Comparison of ENCODE assay signal across 17 cellular contexts in genomic region chr1:92342401-92342800, GRCh38.
A peak's percentile ranks its signal among the peaks of the same experiment; 100 is the strongest.
DNase-seq lines count a peak whose midpoint lies in the region; ATAC-seq and TF ChIP-seq lines count a peak whose summit lies in the region.
"Had no signal": no experiment of that assay in that cellular context is flagged by ENCODE, and none has a peak within 500 bp of the region (broad histone marks: within the 10 kb centered on the region; RNA-seq: fewer than 3 reads in every experiment).

No MANE protein-coding gene starts in this region.

- no peak for DNase-seq in stimulated activated naive CD8-positive, alpha-beta T cell treated with anti-CD3 and anti-CD28 coated beads, Interleukin-15, Interleukin-2, amounts not matched to agents 100 U/mL and 50 U/mL, for 24 hours
- DNase-seq in stimulated activated naive CD8-positive, alpha-beta T cell treated with anti-CD3 and anti-CD28 coated beads, Interleukin-15, amount 100 ng/mL, for 72 hours: no peak
- DNase-seq in NCI-H2227 (lab: John Stamatoyannopoulos, UW; ENCODE audit: unreplicated experiment) (peak; percentile 42), cerebellar cortex (ENCODE audit: low spot score) (peak; percentile 87), nephron progenitor cell (no peak), NCI-H226 (no peak)
- DNase-seq: 8988T; CD4-positive, alpha-beta memory T cell; COR-L47; DMS153; DND-41; GDM1; GOT3; HFFc6 had no signal

- H3K4me1 Mint-ChIP-seq in stimulated activated naive CD8-positive, alpha-beta T cell treated with anti-CD3 and anti-CD28 coated beads, Interleukin-15, amount 100 ng/mL, for 72 hours: no peaks in the 10 kb centered on the region
- no peaks in the 10 kb centered on the region for H3K4me1 Mint-ChIP-seq in nephron progenitor cell
- H3K4me1 Mint-ChIP-seq in stimulated activated memory B cell treated with anti-CD40 and anti-IgM and Interleukin-4, amounts not matched to agents 10 μg/mL and 1 μg/mL and 100 μg/mL, for 72 hours: no peaks in the 10 kb centered on the region

- no peak overlapping the region for H3K4me3 Mint-ChIP-seq in stimulated activated naive CD8-positive, alpha-beta T cell treated with anti-CD3 and anti-CD28 coated beads, Interleukin-15, amount 100 ng/mL, for 72 hours
- no peak overlapping the region for H3K4me3 Mint-ChIP-seq in nephron progenitor cell
- H3K4me3 Mint-ChIP-seq in stimulated activated memory B cell treated with anti-CD40 and anti-IgM and Interleukin-4, amounts not matched to agents 10 μg/mL and 1 μg/mL and 100 μg/mL, for 72 hours: no peak overlapping the region
- H3K4me3 Mint-ChIP-seq: CD4-positive, alpha-beta memory T cell; HFFc6 had no signal

- ATAC-seq in stimulated activated naive CD8-positive, alpha-beta T cell treated with anti-CD3 and anti-CD28 coated beads, Interleukin-15, Interleukin-2, amounts not matched to agents 100 U/mL and 50 U/mL, for 24 hours: peak; percentile 43
- no peak for ATAC-seq in stimulated activated naive CD8-positive, alpha-beta T cell treated with anti-CD3 and anti-CD28 coated beads, Interleukin-15, amount 100 ng/mL, for 72 hours
- ATAC-seq in HG03039 (IDR thresholded peaks at IDR 0.05; ENCODE audit: unreplicated experiment): no peak
- ATAC-seq in stimulated activated memory B cell treated with anti-CD40 and anti-IgM and Interleukin-4, amounts not matched to agents 10 μg/mL and 1 μg/mL and 100 μg/mL, for 72 hours: no peak
- ATAC-seq: GM12878 had no signal

- H3K27ac Mint-ChIP-seq in stimulated activated naive CD8-positive, alpha-beta T cell treated with anti-CD3 and anti-CD28 coated beads, Interleukin-15, amount 100 ng/mL, for 72 hours: peak overlapping the region in 1 of 2 donors; percentile 47
- peak overlapping the region; percentile 24 for H3K27ac Mint-ChIP-seq in nephron progenitor cell
- H3K27ac Mint-ChIP-seq in stimulated activated memory B cell treated with anti-CD40 and anti-IgM and Interleukin-4, amounts not matched to agents 10 μg/mL and 1 μg/mL and 100 μg/mL, for 72 hours: no peak overlapping the region
- H3K27ac Mint-ChIP-seq: HFFc6 had no signal

- H3K9me3 Mint-ChIP-seq in stimulated activated naive CD8-positive, alpha-beta T cell treated with anti-CD3 and anti-CD28 coated beads, Interleukin-15, amount 100 ng/mL, for 72 hours: no peaks in the 10 kb centered on the region
- H3K9me3 Mint-ChIP-seq in nephron progenitor cell: no peaks in the 10 kb centered on the region
- no peaks in the 10 kb centered on the region for H3K9me3 Mint-ChIP-seq in stimulated activated memory B cell treated with anti-CD40 and anti-IgM and Interleukin-4, amounts not matched to agents 10 μg/mL and 1 μg/mL and 100 μg/mL, for 72 hours
- H3K9me3 Mint-ChIP-seq: CD4-positive, alpha-beta memory T cell; HFFc6 had no signal

- no peak for TF ChIP-seq CTCF in nephron progenitor cell (IDR thresholded peaks at IDR 0.05)

- no peaks in the 10 kb centered on the region for H3K27me3 Mint-ChIP-seq in stimulated activated naive CD8-positive, alpha-beta T cell treated with anti-CD3 and anti-CD28 coated beads, Interleukin-15, amount 100 ng/mL, for 72 hours
- no peaks in the 10 kb centered on the region for H3K27me3 Mint-ChIP-seq in nephron progenitor cell (ENCODE audit: low read depth, poor library complexity)
- H3K27me3 Mint-ChIP-seq in stimulated activated memory B cell treated with anti-CD40 and anti-IgM and Interleukin-4, amounts not matched to agents 10 μg/mL and 1 μg/mL and 100 μg/mL, for 72 hours: no peaks in the 10 kb centered on the region
- H3K27me3 Mint-ChIP-seq: CD4-positive, alpha-beta memory T cell had no signal

- peaks cover 22% of the 10 kb centered on the region for H3K36me3 Mint-ChIP-seq in nephron progenitor cell (ENCODE audit: low read depth)
- H3K36me3 Mint-ChIP-seq in stimulated activated memory B cell treated with anti-CD40 and anti-IgM and Interleukin-4, amounts not matched to agents 10 μg/mL and 1 μg/mL and 100 μg/mL, for 72 hours: peaks cover 48% of the 10 kb centered on the region

Comparison
In these comparisons a context has a peak if more than half of its experiments do, and no peak if none do; other contexts are left out.
1. DNase-seq: peak in NCI-H2227 (single experiment) and cerebellar cortex (single experiment); none in stimulated activated naive CD8-positive, alpha-beta T cell treated with anti-CD3 and anti-CD28 coated beads, Interleukin-15, Interleukin-2, amounts not matched to agents 100 U/mL and 50 U/mL, for 24 hours (single experiment), stimulated activated naive CD8-positive, alpha-beta T cell treated with anti-CD3 and anti-CD28 coated beads, Interleukin-15, amount 100 ng/mL, for 72 hours (0 of 2), nephron progenitor cell (single experiment) and NCI-H226 (single experiment).